1 cellular context compared by ENCODE assay signal in genomic region chr17:80327518-80327917, GRCh38.
TF ChIP-seq lines count a peak whose summit lies in the region.

No MANE protein-coding gene starts in this region.

TF ChIP-seq in HepG2, 621 proteins besides CTCF, POLR2A, EP300 and RAD21 (continued from another document):
- TF ChIP-seq SKIL (CRISPR knock-in tag; IDR thresholded peaks at IDR 0.05; ENCODE audit: borderline replicate concordance) (no peak), STAG1 (CRISPR knock-in tag; IDR thresholded peaks at IDR 0.05) (no peak), ZBTB49 (CRISPR knock-in tag; IDR thresholded peaks at IDR 0.05; ENCODE audit: borderline replicate concordance) (no peak), KAT2B (IDR thresholded peaks at IDR 0.05; ENCODE audit: borderline replicate concordance, low read depth, low read length) (no peak), ZFX (CRISPR knock-in tag; IDR thresholded peaks at IDR 0.05; ENCODE audit: low read depth) (no peak), JUND (CRISPR knock-in tag; IDR thresholded peaks at IDR 0.05) (no peak), NFIB (CRISPR knock-in tag; IDR thresholded peaks at IDR 0.05; ENCODE audit: borderline replicate concordance) (no peak), ARID5B (CRISPR knock-in tag; IDR thresholded peaks at IDR 0.05) (no peak), ATF3 (CRISPR knock-in tag; IDR thresholded peaks at IDR 0.05) (no peak), MAFF (IDR thresholded peaks at IDR 0.05; ENCODE audit: low read depth, low read length) (no peak), ZMYM2 (CRISPR knock-in tag; IDR thresholded peaks at IDR 0.05) (no peak)
